8 cellular contexts compared by ENCODE assay signal in genomic region chr6:93417421-93417996, GRCh38. TPM values are rescaled to one million over a fixed set of nuclear protein-coding genes. Genes with fewer than 3 reads are reported as not detected.
DNase-seq lines count a peak whose midpoint lies in the region; ATAC-seq and TF ChIP-seq lines count a peak whose summit lies in the region.

No MANE protein-coding gene starts in this region.

- H3K4me3 ChIP-seq in MM.1S (ENCODE audit: low read length) (peak overlapping the region; percentile 85), duodenal mucosa (ENCODE audit: low read depth in 1 of 2, low read length in 2 of 2) (peak overlapping the region; percentile 70 to 76), neural cell (ENCODE audit: low read length) (peak overlapping the region; percentile 83)

- no peak for ATAC-seq in left lobe of liver

- H3K9me3 ChIP-seq in MM.1S (replicated peaks; ENCODE audit: insufficient read depth, low read length) (no peaks in the 10 kb centered on the region), duodenal mucosa (ENCODE audit: control insufficient read depth in 1 of 2, low read length in 2 of 2) (no peaks in the 10 kb centered on the region), neural cell (ENCODE audit: low read length) (no peaks in the 10 kb centered on the region)

- no peak for TF ChIP-seq EP300 in neural cell (conservative IDR thresholded peaks at IDR 0.05; ENCODE audit: poor library complexity, severe bottlenecking)

- TF ChIP-seq CTCF in MM.1S (IDR thresholded peaks at IDR 0.05; ENCODE audit: low read length): peak; percentile 13; the same call in 1 of the 2 replicates
- TF ChIP-seq CTCF in neural cell (IDR thresholded peaks at IDR 0.05; ENCODE audit: poor library complexity, severe bottlenecking): peak; percentile 57

- H3K36me3 ChIP-seq in MM.1S (replicated peaks; ENCODE audit: insufficient read depth, low read length) (no peaks in the 10 kb centered on the region), duodenal mucosa (ENCODE audit: control insufficient read depth in 1 of 2, insufficient read depth in 2 of 2, low read length in 2 of 2) (no peaks in the 10 kb centered on the region), neural cell (ENCODE audit: insufficient read depth, low read length) (no peaks in the 10 kb centered on the region)

- DNase-seq in D341Med (ENCODE audit: low spot score) (peak; percentile 56), MM.1S (peak; percentile 7), NCI-H1048 (lab: John Stamatoyannopoulos, UW) (no peak), OCI-M1 (lab: John Stamatoyannopoulos, UW) (no peak), left lobe of liver (ENCODE audit: low spot score) (no peak), GF-D8 (lab: John Stamatoyannopoulos, UW) (no peak)

- no peaks in the 10 kb centered on the region for H3K4me1 ChIP-seq in MM.1S (ENCODE audit: low read length)
- peaks cover 14 to 18% of the 10 kb centered on the region in 2 donors for H3K4me1 ChIP-seq in duodenal mucosa (ENCODE audit: control insufficient read depth in 1 of 2, insufficient read depth in 2 of 2, low read length in 2 of 2)

- peak; percentile 62 for TF ChIP-seq RAD21 in neural cell (conservative IDR thresholded peaks at IDR 0.05)

- peaks cover 16% of the 10 kb centered on the region for H3F3A ChIP-seq in MM.1S (ENCODE audit: insufficient read depth, low read length)
- H3F3A ChIP-seq in neural cell (ENCODE audit: insufficient read depth, low read length, poor library complexity, severe bottlenecking): no peaks in the 10 kb centered on the region

- H3K27ac ChIP-seq in MM.1S (ENCODE audit: low read length) (no peak overlapping the region), duodenal mucosa (ENCODE audit: low read depth, low read length) (no peak overlapping the region), neural cell (ENCODE audit: low read length) (peak overlapping the region; percentile 14)

- peak overlapping the region; percentile 7; the same call in 1 of the 2 replicates for H3K9ac ChIP-seq in MM.1S (ENCODE audit: low read length)
- no peak overlapping the region for H3K9ac ChIP-seq in duodenal mucosa (ENCODE audit: low read depth in 1 of 2, low read length in 2 of 2)
- peak overlapping the region; percentile 69 for H3K9ac ChIP-seq in neural cell (ENCODE audit: low read length)

- H3K27me3 ChIP-seq in MM.1S (replicated peaks; ENCODE audit: insufficient read depth, low read length) (0 out of 2 replicates have a peak, but pooled peaks cover 7% of the 10 kb centered on the region), duodenal mucosa (ENCODE audit: control insufficient read depth in 1 of 2, insufficient read depth in 2 of 2, low read length in 2 of 2) (peaks cover 33 to 55% of the 10 kb centered on the region in 2 donors), neural cell (ENCODE audit: insufficient read depth, low read depth, low read length) (peaks cover 28% of the 10 kb centered on the region)

- H4K20me1 ChIP-seq in MM.1S (ENCODE audit: insufficient read depth, low read length) (no peaks in the 10 kb centered on the region), neural cell (ENCODE audit: insufficient read depth) (no peaks in the 10 kb centered on the region)

- H3K79me2 ChIP-seq in MM.1S (ENCODE audit: low read length): no peaks in the 10 kb centered on the region
- peaks cover 25% of the 10 kb centered on the region for H3K79me2 ChIP-seq in neural cell (replicated peaks; ENCODE audit: insufficient read depth, low read length)

- H3K9me2 ChIP-seq in MM.1S (replicated peaks; ENCODE audit: insufficient read depth, low read length) (no peaks in the 10 kb centered on the region), neural cell (ENCODE audit: insufficient read depth, low read length) (no peaks in the 10 kb centered on the region)

- peak overlapping the region; percentile 100 for H3K4me2 ChIP-seq in MM.1S (ENCODE audit: low read depth, low read length)
- peak overlapping the region; percentile 81 for H3K4me2 ChIP-seq in neural cell (ENCODE audit: low read length)

- peak overlapping the region; percentile 86 for H2AFZ ChIP-seq in MM.1S (ENCODE audit: low read length)
- peak overlapping the region; percentile 11 for H2AFZ ChIP-seq in neural cell (ENCODE audit: low read depth, low read length)

TF ChIP-seq in neural cell, 6 proteins besides CTCF, POLR2A, EP300 and RAD21:
- TF ChIP-seq, protein P1, sequence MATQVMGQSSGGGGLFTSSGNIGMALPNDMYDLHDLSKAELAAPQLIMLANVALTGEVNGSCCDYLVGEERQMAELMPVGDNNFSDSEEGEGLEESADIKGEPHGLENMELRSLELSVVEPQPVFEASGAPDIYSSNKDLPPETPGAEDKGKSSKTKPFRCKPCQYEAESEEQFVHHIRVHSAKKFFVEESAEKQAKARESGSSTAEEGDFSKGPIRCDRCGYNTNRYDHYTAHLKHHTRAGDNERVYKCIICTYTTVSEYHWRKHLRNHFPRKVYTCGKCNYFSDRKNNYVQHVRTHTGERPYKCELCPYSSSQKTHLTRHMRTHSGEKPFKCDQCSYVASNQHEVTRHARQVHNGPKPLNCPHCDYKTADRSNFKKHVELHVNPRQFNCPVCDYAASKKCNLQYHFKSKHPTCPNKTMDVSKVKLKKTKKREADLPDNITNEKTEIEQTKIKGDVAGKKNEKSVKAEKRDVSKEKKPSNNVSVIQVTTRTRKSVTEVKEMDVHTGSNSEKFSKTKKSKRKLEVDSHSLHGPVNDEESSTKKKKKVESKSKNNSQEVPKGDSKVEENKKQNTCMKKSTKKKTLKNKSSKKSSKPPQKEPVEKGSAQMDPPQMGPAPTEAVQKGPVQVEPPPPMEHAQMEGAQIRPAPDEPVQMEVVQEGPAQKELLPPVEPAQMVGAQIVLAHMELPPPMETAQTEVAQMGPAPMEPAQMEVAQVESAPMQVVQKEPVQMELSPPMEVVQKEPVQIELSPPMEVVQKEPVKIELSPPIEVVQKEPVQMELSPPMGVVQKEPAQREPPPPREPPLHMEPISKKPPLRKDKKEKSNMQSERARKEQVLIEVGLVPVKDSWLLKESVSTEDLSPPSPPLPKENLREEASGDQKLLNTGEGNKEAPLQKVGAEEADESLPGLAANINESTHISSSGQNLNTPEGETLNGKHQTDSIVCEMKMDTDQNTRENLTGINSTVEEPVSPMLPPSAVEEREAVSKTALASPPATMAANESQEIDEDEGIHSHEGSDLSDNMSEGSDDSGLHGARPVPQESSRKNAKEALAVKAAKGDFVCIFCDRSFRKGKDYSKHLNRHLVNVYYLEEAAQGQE (IDR thresholded peaks at IDR 0.05; ENCODE audit: borderline replicate concordance): no peak
- peak; percentile 63 for TF ChIP-seq SMC3 (conservative IDR thresholded peaks at IDR 0.05; ENCODE audit: poor library complexity)

RNA-seq across cellular contexts. Expression of gene EPHA7, which starts 1.9 kb away (rescaled TPM):
- 11.2 and 17.4 TPM in 2 replicates for polyA plus RNA-seq in neural cell
- 53.6 and 54.1 TPM in 2 replicates for polyA minus RNA-seq in neural cell
- 0.10 TPM for total RNA-seq in left lobe of liver

Comparison
In these comparisons a context has a peak if more than half of its experiments do, and no peak if none do; other contexts are left out.
1. DNase-seq: peak in D341Med (single experiment) and MM.1S (single experiment); none in NCI-H1048 (single experiment), OCI-M1 (single experiment), left lobe of liver (single experiment) and GF-D8 (single experiment).
2. H3K9ac ChIP-seq: peak in MM.1S (single experiment) and neural cell (single experiment); none in duodenal mucosa (0 of 2).
3. Peak in every context shown above with its lines, with median percentiles within 50 percentile points of each other: H3K4me3 ChIP-seq.